In genomic region chr1:19289244-19289643, GRCh38 we compare ENCODE assay signal across 7 cellular contexts. TPM values are rescaled to one million over a fixed set of nuclear protein-coding genes. Genes with fewer than 3 reads are reported as not detected.
DNase-seq lines count a peak whose midpoint lies in the region; ATAC-seq and TF ChIP-seq lines count a peak whose summit lies in the region.
"Had no signal": no experiment of that assay in that cellular context is flagged by ENCODE, and none has a peak within 500 bp of the region (broad histone marks: within the 10 kb centered on the region; RNA-seq: fewer than 3 reads in every experiment).

No MANE protein-coding gene starts in this region.

- H3K9me3 Mint-ChIP-seq in endothelial cell (ENCODE audit: unreplicated experiment), result peaks cover 2% of the 10 kb centered on the region

- H3K27ac Mint-ChIP-seq in T-helper 17 cell, result peak overlapping the region; percentile 53
- no peak overlapping the region for H3K27ac Mint-ChIP-seq in endothelial cell (ENCODE audit: unreplicated experiment)

- TF ChIP-seq CTCF in retinal pigment epithelial cell (conservative IDR thresholded peaks at IDR 0.05; ENCODE audit: low read depth, low read length) (no peak), endothelial cell (IDR thresholded peaks at IDR 0.05; ENCODE audit: unreplicated experiment) (no peak)

- peak overlapping the region; percentile 71 for H3K4me3 Mint-ChIP-seq in T-helper 17 cell
- no peak overlapping the region for H3K4me3 Mint-ChIP-seq in endothelial cell (ENCODE audit: unreplicated experiment)

- H3K4me1 Mint-ChIP-seq in T-helper 17 cell (peaks cover 12% of the 10 kb centered on the region), endothelial cell (ENCODE audit: unreplicated experiment) (no peaks in the 10 kb centered on the region)

- H3K27me3 ChIP-seq in esophagus (ENCODE audit: control insufficient read depth in 1 of 2, insufficient read depth in 2 of 2, low read length in 2 of 2) (no peaks in the 10 kb centered on the region), aorta (ENCODE audit: control insufficient read depth in 1 of 2, insufficient read depth in 2 of 2, low read length in 1 of 2) (no peaks in the 10 kb centered on the region)

- H3K36me3 ChIP-seq in esophagus (ENCODE audit: control insufficient read depth in 2 of 2, insufficient read depth in 2 of 2, low read length in 1 of 2), result no peaks in the 10 kb centered on the region
- no peaks in the 10 kb centered on the region for H3K36me3 ChIP-seq in aorta (ENCODE audit: control insufficient read depth in 1 of 2, insufficient read depth in 2 of 2, low read length in 1 of 2)

- H3K27me3 Mint-ChIP-seq in T-helper 17 cell (peaks cover 18% of the 10 kb centered on the region), endothelial cell (ENCODE audit: unreplicated experiment) (peaks cover 14% of the 10 kb centered on the region)

- whole genome bisulfite sequencing in esophagus, 2 donors, result 27 to 43% methylated on average over 2 of the region's 2 CpGs
- 6 to 22% methylated on average over 2 of the region's 2 CpGs for WGBS in aorta, 2 donors

- H3K36me3 Mint-ChIP-seq in T-helper 17 cell (ENCODE audit: low read depth) (peaks cover 2% of the 10 kb centered on the region), endothelial cell (ENCODE audit: low read depth, unreplicated experiment) (peaks cover 2% of the 10 kb centered on the region)

- no peak overlapping the region for H3K27ac ChIP-seq in esophagus (ENCODE audit: low read depth in 2 of 2, low read length in 1 of 2)
- H3K27ac ChIP-seq in aorta (ENCODE audit: low read depth in 1 of 2, low read length in 2 of 2), result no peak overlapping the region
- H3K27ac ChIP-seq: HL-60 had no signal

- ATAC-seq in T-helper 17 cell (no peak), aorta (ENCODE audit: low FRiP score) (no peak)

- H3K9me3 ChIP-seq in T-helper 17 cell (ENCODE audit: control insufficient read depth, low read length, poor library complexity, severe bottlenecking) (no peaks in the 10 kb centered on the region), esophagus (ENCODE audit: control insufficient read depth in 2 of 2, insufficient read depth in 1 of 2, low read depth in 1 of 2, low read length in 1 of 2) (no peaks in the 10 kb centered on the region), aorta (ENCODE audit: control insufficient read depth, low read length) (no peaks in the 10 kb centered on the region)

- peak overlapping the region; percentile 31 to 46 for H3K4me3 ChIP-seq in esophagus (ENCODE audit: low read depth in 1 of 2, low read length in 2 of 2)
- peak overlapping the region; percentile 51 for H3K4me3 ChIP-seq in retinal pigment epithelial cell (ENCODE audit: low read length)
- peak overlapping the region in 1 of 2 donors; percentile 71 for H3K4me3 ChIP-seq in aorta (ENCODE audit: low read length in 2 of 2)

- H3K4me1 ChIP-seq in esophagus (ENCODE audit: control insufficient read depth in 2 of 2, insufficient read depth in 2 of 2, low read length in 1 of 2) (peaks cover 0 to 5% of the 10 kb centered on the region in 2 donors), aorta (ENCODE audit: control insufficient read depth in 1 of 2, insufficient read depth in 2 of 2, low read length in 2 of 2) (no peaks in the 10 kb centered on the region)

- no peak for DNase-seq in T-helper 17 cell
- DNase-seq in retinal pigment epithelial cell (ENCODE audit: low read depth), result no peak
- DNase-seq in SW480 (ENCODE audit: low spot score), result no peak
- DNase-seq in aorta, result no peak
- DNase-seq in endothelial cell (ENCODE audit: low spot score), result no peak

- intact Hi-C loops in aorta (cut with DNase I), result no loop called here

RNA-seq across cellular contexts. Expression of gene AKR7A3, which starts 0.7 kb away (rescaled TPM):
- 1 to 10 TPM; 1.1 to 1.4 TPM for total RNA-seq in T-helper 17 cell
- polyA plus RNA-seq in esophagus, result 1 to 10 TPM; 1.3 to 1.4 TPM
- total RNA-seq in aorta, result 1 to 10 TPM; 1.2 to 1.6 TPM
- 10 to 100 TPM in 1 of 2 donors, 1 to 10 TPM in 1; 2.6 to 99.8 TPM for polyA plus RNA-seq in aorta
- total RNA-seq in endothelial cell (ENCODE audit: unreplicated experiment), result 1.1 TPM

RNA-seq across cellular contexts. Expression of gene AKR7A2, which starts 22.7 kb away (rescaled TPM):
- total RNA-seq in T-helper 17 cell (10 to 100 TPM; 17.3 to 21.9 TPM), aorta (10 to 100 TPM; 19.3 to 34.7 TPM), endothelial cell (ENCODE audit: unreplicated experiment) (34.1 TPM)
- polyA plus RNA-seq in esophagus (10 to 100 TPM in 1 of 2 donors, 1 to 10 TPM in 1; 9.4 to 52.6 TPM), aorta (10 to 100 TPM; 31.4 to 48.0 TPM)

RNA-seq across cellular contexts. Expression of gene SLC66A1, which starts 22.9 kb away (rescaled TPM):
- total RNA-seq in T-helper 17 cell (1 to 10 TPM; 3.3 to 3.9 TPM), aorta (10 to 100 TPM in 1 of 2 donors, 1 to 10 TPM in 1; 7.6 to 13.7 TPM), endothelial cell (ENCODE audit: unreplicated experiment) (22.6 TPM)
- polyA plus RNA-seq in esophagus (1 to 10 TPM; 8.6 to 8.9 TPM), aorta (10 to 100 TPM in 1 of 2 donors, 1 to 10 TPM in 1; 4.0 to 15.2 TPM)

RNA-seq across cellular contexts. Expression of gene MRTO4, which starts 37.6 kb away (rescaled TPM):
- total RNA-seq in T-helper 17 cell (10 to 100 TPM; 17.0 to 19.8 TPM), aorta (10 to 100 TPM; 13.0 to 14.2 TPM), endothelial cell (ENCODE audit: unreplicated experiment) (22.4 TPM)
- polyA plus RNA-seq in esophagus (10 to 100 TPM; 44.5 to 44.6 TPM), aorta (10 to 100 TPM in 1 of 2 donors, 1 to 10 TPM in 1; 6.5 to 23.6 TPM)

RNA-seq across cellular contexts. Expression of gene EMC1, which starts 37.9 kb away (rescaled TPM):
- 10 to 100 TPM; 24.2 to 32.0 TPM for total RNA-seq in T-helper 17 cell
- 10 to 100 TPM in 1 of 2 donors, 1 to 10 TPM in 1; 9.4 to 11.3 TPM for polyA plus RNA-seq in esophagus
- total RNA-seq in aorta, result 10 to 100 TPM; 33.9 to 35.0 TPM
- polyA plus RNA-seq in aorta, result 10 to 100 TPM; 14.0 to 19.1 TPM
- total RNA-seq in endothelial cell (ENCODE audit: unreplicated experiment), result 50.5 TPM
